In the genomic region with DNA sequence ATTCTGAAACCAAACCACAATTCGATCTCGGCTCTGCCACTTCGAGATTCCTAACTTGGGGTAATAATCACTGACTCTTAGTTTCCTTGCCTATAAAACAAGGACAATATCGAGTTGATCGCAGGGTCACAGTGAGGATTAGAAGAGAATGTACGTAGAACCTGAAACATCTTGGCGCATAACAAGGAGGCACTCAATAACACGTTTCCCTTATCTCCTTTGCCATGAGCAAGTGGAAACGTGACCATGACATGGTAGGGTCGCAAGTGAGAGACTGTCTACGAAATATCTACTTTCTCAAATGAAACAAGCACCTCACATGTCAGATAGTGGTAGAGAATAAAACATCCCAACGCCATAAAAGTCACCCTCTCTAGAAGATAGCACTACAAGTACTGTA, we compare ENCODE assay signal across 1 cellular context.
TF ChIP-seq lines count a peak whose summit lies in the region.

No MANE protein-coding gene starts in this region.

TF ChIP-seq in K562, 482 proteins besides CTCF, POLR2A, EP300 and RAD21 (continued from another document):
- peak; percentile 33; the same call in 1 of the 2 replicates for TF ChIP-seq CXXC5 (CRISPR knock-in tag; IDR thresholded peaks at IDR 0.05)
- 0 out of 2 replicates have a peak, but pooled peaks have one; percentile 16 for TF ChIP-seq SMARCA4 (IDR thresholded peaks at IDR 0.05)
- no peak for TF ChIP-seq PTRF (tag; IDR thresholded peaks at IDR 0.05)
- TF ChIP-seq PRPF4 (IDR thresholded peaks at IDR 0.05; ENCODE audit: insufficient read depth, low read depth, low read length, poor library complexity, severe bottlenecking): no peak
- TF ChIP-seq CEBPG (CRISPR knock-in tag; IDR thresholded peaks at IDR 0.05): no peak
- TF ChIP-seq CEBPG (tag; conservative IDR thresholded peaks at IDR 0.05 in 1 of 2, IDR thresholded peaks at IDR 0.05 in 1 of 2): no peak
- no peak for TF ChIP-seq RBM15 (IDR thresholded peaks at IDR 0.05; ENCODE audit: insufficient read depth, low read length)
- TF ChIP-seq, protein P1, sequence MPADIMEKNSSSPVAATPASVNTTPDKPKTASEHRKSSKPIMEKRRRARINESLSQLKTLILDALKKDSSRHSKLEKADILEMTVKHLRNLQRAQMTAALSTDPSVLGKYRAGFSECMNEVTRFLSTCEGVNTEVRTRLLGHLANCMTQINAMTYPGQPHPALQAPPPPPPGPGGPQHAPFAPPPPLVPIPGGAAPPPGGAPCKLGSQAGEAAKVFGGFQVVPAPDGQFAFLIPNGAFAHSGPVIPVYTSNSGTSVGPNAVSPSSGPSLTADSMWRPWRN (IDR thresholded peaks at IDR 0.05; ENCODE audit: low read depth): no peak
- no peak for TF ChIP-seq YY1 (IDR thresholded peaks at IDR 0.05; ENCODE audit: borderline replicate concordance in 1 of 3, control insufficient read depth in 1 of 3, extremely low read depth in 1 of 3, insufficient read depth in 3 of 3, insufficient read length in 1 of 3, insufficient replicate concordance in 2 of 3, low read depth in 1 of 3, low read length in 2 of 3)
- TF ChIP-seq MAZ (CRISPR knock-in tag; conservative IDR thresholded peaks at IDR 0.05 in 1 of 2, IDR thresholded peaks at IDR 0.05 in 1 of 2): no peak
- TF ChIP-seq ZNF217 (CRISPR knock-in tag; IDR thresholded peaks at IDR 0.05): no peak
- TF ChIP-seq RHOXF2B (CRISPR knock-in tag; conservative IDR thresholded peaks at IDR 0.05): no peak
- TF ChIP-seq, protein P2, sequence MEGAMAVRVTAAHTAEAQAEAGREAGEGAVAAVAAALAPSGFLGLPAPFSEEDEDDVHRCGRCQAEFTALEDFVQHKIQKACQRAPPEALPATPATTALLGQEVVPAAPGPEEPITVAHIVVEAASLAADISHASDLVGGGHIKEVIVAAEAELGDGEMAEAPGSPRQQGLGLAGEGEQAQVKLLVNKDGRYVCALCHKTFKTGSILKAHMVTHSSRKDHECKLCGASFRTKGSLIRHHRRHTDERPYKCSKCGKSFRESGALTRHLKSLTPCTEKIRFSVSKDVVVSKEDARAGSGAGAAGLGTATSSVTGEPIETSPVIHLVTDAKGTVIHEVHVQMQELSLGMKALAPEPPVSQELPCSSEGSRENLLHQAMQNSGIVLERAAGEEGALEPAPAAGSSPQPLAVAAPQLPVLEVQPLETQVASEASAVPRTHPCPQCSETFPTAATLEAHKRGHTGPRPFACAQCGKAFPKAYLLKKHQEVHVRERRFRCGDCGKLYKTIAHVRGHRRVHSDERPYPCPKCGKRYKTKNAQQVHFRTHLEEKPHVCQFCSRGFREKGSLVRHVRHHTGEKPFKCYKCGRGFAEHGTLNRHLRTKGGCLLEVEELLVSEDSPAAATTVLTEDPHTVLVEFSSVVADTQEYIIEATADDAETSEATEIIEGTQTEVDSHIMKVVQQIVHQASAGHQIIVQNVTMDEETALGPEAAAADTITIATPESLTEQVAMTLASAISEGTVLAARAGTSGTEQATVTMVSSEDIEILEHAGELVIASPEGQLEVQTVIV (CRISPR knock-in tag; IDR thresholded peaks at IDR 0.05; ENCODE audit: borderline replicate concordance): no peak
- TF ChIP-seq SRF (CRISPR knock-in tag; IDR thresholded peaks at IDR 0.05): no peak
- no peak for TF ChIP-seq TCFL5 (CRISPR knock-in tag; conservative IDR thresholded peaks at IDR 0.05)
- TF ChIP-seq ZNF384 (IDR thresholded peaks at IDR 0.05; ENCODE audit: low read depth, low read length): no peak
- TF ChIP-seq SNRNP70 (optimal IDR thresholded peaks at IDR 0.05; ENCODE audit: low read depth, low read length): no peak
- TF ChIP-seq ZSCAN32 (CRISPR knock-in tag; IDR thresholded peaks at IDR 0.05): no peak
- TF ChIP-seq, protein P3, sequence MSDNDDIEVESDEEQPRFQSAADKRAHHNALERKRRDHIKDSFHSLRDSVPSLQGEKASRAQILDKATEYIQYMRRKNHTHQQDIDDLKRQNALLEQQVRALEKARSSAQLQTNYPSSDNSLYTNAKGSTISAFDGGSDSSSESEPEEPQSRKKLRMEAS (CRISPR knock-in tag; IDR thresholded peaks at IDR 0.05): no peak
- no peak for TF ChIP-seq ZNF431 (CRISPR knock-in tag; IDR thresholded peaks at IDR 0.05)
- TF ChIP-seq, protein P4, sequence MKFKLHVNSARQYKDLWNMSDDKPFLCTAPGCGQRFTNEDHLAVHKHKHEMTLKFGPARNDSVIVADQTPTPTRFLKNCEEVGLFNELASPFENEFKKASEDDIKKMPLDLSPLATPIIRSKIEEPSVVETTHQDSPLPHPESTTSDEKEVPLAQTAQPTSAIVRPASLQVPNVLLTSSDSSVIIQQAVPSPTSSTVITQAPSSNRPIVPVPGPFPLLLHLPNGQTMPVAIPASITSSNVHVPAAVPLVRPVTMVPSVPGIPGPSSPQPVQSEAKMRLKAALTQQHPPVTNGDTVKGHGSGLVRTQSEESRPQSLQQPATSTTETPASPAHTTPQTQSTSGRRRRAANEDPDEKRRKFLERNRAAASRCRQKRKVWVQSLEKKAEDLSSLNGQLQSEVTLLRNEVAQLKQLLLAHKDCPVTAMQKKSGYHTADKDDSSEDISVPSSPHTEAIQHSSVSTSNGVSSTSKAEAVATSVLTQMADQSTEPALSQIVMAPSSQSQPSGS (CRISPR knock-in tag; IDR thresholded peaks at IDR 0.05): no peak
- no peak for TF ChIP-seq ETV5 (CRISPR knock-in tag; IDR thresholded peaks at IDR 0.05; ENCODE audit: low read depth)
- TF ChIP-seq, protein P5, sequence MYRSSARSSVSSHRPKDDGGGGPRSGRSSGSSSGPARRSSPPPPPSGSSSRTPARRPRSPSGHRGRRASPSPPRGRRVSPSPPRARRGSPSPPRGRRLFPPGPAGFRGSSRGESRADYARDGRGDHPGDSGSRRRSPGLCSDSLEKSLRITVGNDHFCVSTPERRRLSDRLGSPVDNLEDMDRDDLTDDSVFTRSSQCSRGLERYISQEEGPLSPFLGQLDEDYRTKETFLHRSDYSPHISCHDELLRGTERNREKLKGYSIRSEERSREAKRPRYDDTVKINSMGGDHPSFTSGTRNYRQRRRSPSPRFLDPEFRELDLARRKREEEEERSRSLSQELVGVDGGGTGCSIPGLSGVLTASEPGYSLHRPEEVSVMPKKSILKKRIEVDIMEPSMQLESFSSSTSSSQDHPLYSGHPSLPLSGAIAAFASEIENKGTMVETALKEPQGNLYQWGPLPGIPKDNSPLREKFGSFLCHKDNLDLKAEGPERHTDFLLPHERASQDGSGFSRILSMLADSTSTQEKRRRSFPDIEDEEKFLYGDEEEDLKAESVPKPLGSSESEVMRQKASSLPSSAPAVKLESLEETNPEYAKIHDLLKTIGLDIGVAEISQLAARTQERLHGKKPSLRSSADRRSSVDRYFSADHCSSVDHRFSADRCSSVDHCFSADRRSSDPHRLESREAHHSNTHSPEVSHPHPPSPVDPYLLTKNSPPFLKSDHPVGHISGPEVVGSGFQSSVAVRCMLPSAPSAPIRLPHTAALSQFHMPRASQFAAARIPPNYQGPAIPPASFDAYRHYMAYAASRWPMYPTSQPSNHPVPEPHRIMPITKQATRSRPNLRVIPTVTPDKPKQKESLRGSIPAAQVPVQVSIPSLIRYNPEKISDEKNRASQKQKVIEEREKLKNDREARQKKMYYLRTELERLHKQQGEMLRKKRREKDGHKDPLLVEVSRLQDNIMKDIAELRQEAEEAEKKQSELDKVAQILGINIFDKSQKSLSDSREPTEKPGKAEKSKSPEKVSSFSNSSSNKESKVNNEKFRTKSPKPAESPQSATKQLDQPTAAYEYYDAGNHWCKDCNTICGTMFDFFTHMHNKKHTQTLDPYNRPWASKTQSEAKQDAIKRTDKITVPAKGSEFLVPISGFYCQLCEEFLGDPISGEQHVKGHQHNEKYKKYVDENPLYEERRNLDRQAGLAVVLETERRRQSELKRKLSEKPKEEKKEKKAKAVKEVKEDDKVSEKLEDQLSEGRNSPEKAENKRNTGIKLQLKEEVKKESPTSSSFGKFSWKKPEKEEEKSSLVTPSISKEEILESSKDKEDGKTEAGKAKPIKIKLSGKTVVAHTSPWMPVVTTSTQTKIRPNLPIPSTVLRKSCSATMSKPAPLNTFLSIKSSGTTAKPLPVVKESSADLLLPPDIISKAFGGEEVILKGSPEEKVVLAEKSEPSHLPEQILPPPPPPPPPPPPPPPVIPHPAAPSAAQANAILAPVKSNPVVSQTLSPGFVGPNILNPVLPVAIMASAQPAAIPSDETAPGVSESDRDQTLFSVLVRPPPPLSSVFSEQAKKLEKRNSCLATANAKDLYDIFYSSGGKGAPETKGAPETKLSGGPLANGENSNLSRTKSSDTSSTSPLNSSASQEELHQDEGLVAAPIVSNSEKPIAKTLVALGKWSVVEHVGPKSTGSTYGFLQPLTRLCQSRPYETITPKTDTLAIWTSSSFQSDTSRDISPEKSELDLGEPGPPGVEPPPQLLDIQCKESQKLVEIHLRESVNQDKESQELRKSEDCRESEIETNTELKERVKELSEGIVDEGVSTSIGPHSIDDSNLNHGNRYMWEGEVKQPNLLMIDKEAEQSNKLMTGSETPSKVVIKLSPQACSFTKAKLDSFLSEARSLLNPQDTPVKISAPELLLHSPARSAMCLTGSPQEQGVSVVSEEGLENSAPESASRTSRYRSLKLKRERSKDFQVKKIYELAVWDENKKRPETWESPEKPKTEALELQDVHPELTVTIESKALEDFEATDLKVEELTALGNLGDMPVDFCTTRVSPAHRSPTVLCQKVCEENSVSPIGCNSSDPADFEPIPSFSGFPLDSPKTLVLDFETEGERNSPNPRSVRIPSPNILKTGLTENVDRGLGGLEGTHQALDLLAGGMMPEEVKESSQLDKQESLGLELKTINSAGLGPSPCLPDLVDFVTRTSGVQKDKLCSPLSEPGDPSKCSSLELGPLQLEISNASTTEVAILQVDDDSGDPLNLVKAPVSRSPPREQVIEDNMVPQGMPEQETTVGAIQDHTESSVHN (IDR thresholded peaks at IDR 0.05; ENCODE audit: borderline replicate concordance in 1 of 2, low read depth in 1 of 2): no peak
- no peak for TF ChIP-seq TCF7L2 (IDR thresholded peaks at IDR 0.05; ENCODE audit: low read depth, low read length)
- TF ChIP-seq CHD1 (IDR thresholded peaks at IDR 0.05; ENCODE audit: low read length): no peak
- no peak for TF ChIP-seq MTF1 (CRISPR knock-in tag; IDR thresholded peaks at IDR 0.05; ENCODE audit: borderline replicate concordance)
- no peak for TF ChIP-seq ZNF696 (CRISPR knock-in tag; conservative IDR thresholded peaks at IDR 0.05)
- peak; percentile 30; the same call in 1 of the 2 replicates for TF ChIP-seq ARID1B (IDR thresholded peaks at IDR 0.05)
- TF ChIP-seq ILF3 (IDR thresholded peaks at IDR 0.05; ENCODE audit: borderline replicate concordance): no peak
- no peak for TF ChIP-seq ADNP (tag; IDR thresholded peaks at IDR 0.05)
